Comparison of ENCODE assay signal across 15 cellular contexts in the genomic region with DNA sequence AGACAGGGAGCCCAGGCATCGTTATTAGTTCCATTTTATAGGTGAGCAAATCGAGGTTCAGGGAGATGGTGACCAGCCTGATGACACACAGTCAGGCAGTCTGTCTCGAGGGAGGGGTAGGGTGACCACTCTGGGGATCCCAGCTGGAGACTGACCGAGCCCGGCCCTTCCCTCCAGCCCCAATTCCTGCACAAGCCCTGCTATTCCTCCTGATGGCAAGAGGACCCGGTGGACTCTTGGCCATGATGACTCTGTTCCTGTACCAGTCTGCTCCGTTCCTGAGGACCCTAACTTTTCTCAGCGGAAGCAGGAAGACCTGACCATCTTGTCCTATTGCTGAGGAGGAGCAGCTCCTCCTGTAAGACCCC. TPM values are rescaled to one million over a fixed set of nuclear protein-coding genes. Genes with fewer than 3 reads are reported as not detected.
DNase-seq lines count a peak whose midpoint lies in the region; TF ChIP-seq lines count a peak whose summit lies in the region.
"Had no signal": no experiment of that assay in that cellular context is flagged by ENCODE, and none has a peak within 500 bp of the region (broad histone marks: within the 10 kb centered on the region; RNA-seq: fewer than 3 reads in every experiment).

No MANE protein-coding gene starts in this region.

- H3K9me3 Mint-ChIP-seq in HFFc6 (no peaks in the 10 kb centered on the region), nephron progenitor cell (peaks cover 10% of the 10 kb centered on the region)

- H2AK5ac ChIP-seq in mesenchymal stem cell (ENCODE audit: low read length, severe bottlenecking), result no peak overlapping the region

- H3K4me2 ChIP-seq in mesenchymal stem cell (ENCODE audit: low read length, poor library complexity, severe bottlenecking), result no peak overlapping the region

- no peak overlapping the region for H4K8ac ChIP-seq in mesenchymal stem cell (ENCODE audit: low read length)

- no peak overlapping the region for H3K23ac ChIP-seq in mesenchymal stem cell (ENCODE audit: low read length in 2 of 2)

- WGBS in mesenchymal stem cell, result 82% methylated on average over 8 of the region's 8 CpGs

- H3K27ac ChIP-seq in coronary artery (peak overlapping the region; percentile 64 to 72), mesenchymal stem cell (ENCODE audit: low read length, poor library complexity, severe bottlenecking) (no peak overlapping the region), subcutaneous abdominal adipose tissue (ENCODE audit: low read depth, low read length) (no peak overlapping the region)

- H3K4me3 Mint-ChIP-seq in HFFc6, result 0 out of 2 replicates have a peak overlapping the region, but pooled peaks have one; percentile 13
- no peak overlapping the region for H3K4me3 Mint-ChIP-seq in nephron progenitor cell
- H3K4me3 Mint-ChIP-seq: activated naive CD8-positive, alpha-beta T cell treated with anti-CD3 and anti-CD28 coated beads, Interleukin-2, amount 50 U/mL, for 24 hours; memory B cell had no signal

- peaks cover 7 to 13% of the 10 kb centered on the region in 2 experiments for H3K27me3 ChIP-seq in mesenchymal stem cell (ENCODE audit: control insufficient read depth in 1 of 2, insufficient read depth in 1 of 2, low read length in 2 of 2)
- no peaks in the 10 kb centered on the region for H3K27me3 ChIP-seq in subcutaneous abdominal adipose tissue (ENCODE audit: control insufficient read depth in 5 of 5, insufficient read depth in 4 of 5, low read length in 5 of 5)
- H3K27me3 ChIP-seq: BE2C had no signal

- peak overlapping the region; percentile 46 for H3K9ac ChIP-seq in mesenchymal stem cell (ENCODE audit: low read length)
- no peak overlapping the region for H3K9ac ChIP-seq in subcutaneous abdominal adipose tissue (ENCODE audit: low read length in 5 of 5)

- no peaks in the 10 kb centered on the region for H3K79me1 ChIP-seq in mesenchymal stem cell (replicated peaks; ENCODE audit: low read length, poor library complexity, severe bottlenecking)

- peak overlapping the region in 1 of 2 experiments; percentile 13 for H3K4ac ChIP-seq in mesenchymal stem cell (ENCODE audit: low read depth in 1 of 2, low read length in 2 of 2)

- H4K91ac ChIP-seq in mesenchymal stem cell (ENCODE audit: low read length), result no peak overlapping the region

- H2AFZ ChIP-seq in mesenchymal stem cell (ENCODE audit: low read depth, low read length), result no peak overlapping the region

- H3K27me3 Mint-ChIP-seq in HFFc6 (ENCODE audit: insufficient read depth) (peaks cover 14% of the 10 kb centered on the region), nephron progenitor cell (ENCODE audit: low read depth, poor library complexity) (peaks cover 11% of the 10 kb centered on the region)

- peaks cover 14% of the 10 kb centered on the region for H3K4me1 Mint-ChIP-seq in HFFc6 (ENCODE audit: low read depth)
- H3K4me1 Mint-ChIP-seq in nephron progenitor cell, result peaks cover 30% of the 10 kb centered on the region
- H3K4me1 Mint-ChIP-seq: activated naive CD8-positive, alpha-beta T cell treated with anti-CD3 and anti-CD28 coated beads, Interleukin-2, amount 50 U/mL, for 24 hours; memory B cell had no signal

- H3K14ac ChIP-seq in mesenchymal stem cell (ENCODE audit: low read length in 2 of 2), result peak overlapping the region in 1 of 2 experiments; percentile 7

- DNase-seq in HFFc6 (no peak), coronary artery (ENCODE audit: low spot score) (no peak), mesenchymal stem cell (no peak), MV-4-11 (lab: John Stamatoyannopoulos, UW) (no peak), SW 1271 (lab: John Stamatoyannopoulos, UW) (no peak), COLO668 (lab: John Stamatoyannopoulos, UW; ENCODE audit: unreplicated experiment) (no peak), nephron progenitor cell (no peak)
- DNase-seq: activated naive CD8-positive, alpha-beta T cell treated with anti-CD3 and anti-CD28 coated beads, Interleukin-2, amount 50 U/mL, for 24 hours; BE2C; Karpas-422; NCI-H1417 treated with DMSO at 0.1 percent for 48 hours; SIG-M5; T-helper 9 cell had no signal

- H3K4me3 ChIP-seq in coronary artery (peak overlapping the region; percentile 63), mesenchymal stem cell (ENCODE audit: insufficient read depth in 1 of 2, low read depth in 1 of 2, low read length in 2 of 2) (peak overlapping the region in 1 of 2 experiments; percentile 62), subcutaneous abdominal adipose tissue (ENCODE audit: low read depth in 1 of 5, low read length in 5 of 5) (peak overlapping the region; percentile 13 to 51 (median 29))

- peak overlapping the region in 1 of 2 experiments; percentile 42 for H3K18ac ChIP-seq in mesenchymal stem cell (ENCODE audit: low read depth in 1 of 2, low read length in 2 of 2)

- H2BK120ac ChIP-seq in mesenchymal stem cell (ENCODE audit: low read depth, low read length), result no peak overlapping the region

- H2BK12ac ChIP-seq in mesenchymal stem cell (ENCODE audit: low read length in 2 of 2), result peak overlapping the region in 1 of 2 experiments; percentile 45

- H2BK5ac ChIP-seq in mesenchymal stem cell (ENCODE audit: low read depth, low read length, poor library complexity, severe bottlenecking), result no peak overlapping the region

- H3K36me3 Mint-ChIP-seq in HFFc6 (ENCODE audit: low read depth), result no peaks in the 10 kb centered on the region
- no peaks in the 10 kb centered on the region for H3K36me3 Mint-ChIP-seq in nephron progenitor cell (ENCODE audit: low read depth)

- no peak overlapping the region for H2BK15ac ChIP-seq in mesenchymal stem cell (ENCODE audit: low read depth, poor library complexity, severe bottlenecking)

- H3K36me3 ChIP-seq in mesenchymal stem cell (ENCODE audit: control insufficient read depth in 1 of 2, insufficient read depth in 2 of 2, low read depth in 1 of 2, low read length in 2 of 2) (no peaks in the 10 kb centered on the region), subcutaneous abdominal adipose tissue (ENCODE audit: control insufficient read depth in 5 of 5, insufficient read depth in 5 of 5, low read length in 5 of 5) (no peaks in the 10 kb centered on the region)
- H3K36me3 ChIP-seq: BE2C had no signal

- H3K27ac Mint-ChIP-seq in HFFc6 (no peak overlapping the region), nephron progenitor cell (no peak overlapping the region)
- H3K27ac Mint-ChIP-seq: activated naive CD8-positive, alpha-beta T cell treated with anti-CD3 and anti-CD28 coated beads, Interleukin-2, amount 50 U/mL, for 24 hours; memory B cell had no signal

- H3K4me1 ChIP-seq in mesenchymal stem cell (ENCODE audit: control insufficient read depth, insufficient read depth, low read depth, low read length), result peaks cover 11% of the 10 kb centered on the region
- peaks cover 2 to 26% (median 20%) of the 10 kb centered on the region in 5 donors for H3K4me1 ChIP-seq in subcutaneous abdominal adipose tissue (ENCODE audit: control insufficient read depth in 5 of 5, insufficient read depth in 5 of 5, low read length in 5 of 5)
- H3K4me1 ChIP-seq: BE2C had no signal

- no peaks in the 10 kb centered on the region for H3K9me3 ChIP-seq in mesenchymal stem cell (ENCODE audit: control insufficient read depth, low read length)
- H3K9me3 ChIP-seq in subcutaneous abdominal adipose tissue (ENCODE audit: control insufficient read depth in 5 of 5, low read length in 5 of 5), result no peaks in the 10 kb centered on the region

- TF ChIP-seq CTCF in HFFc6 (IDR thresholded peaks at IDR 0.05) (no peak), coronary artery (IDR thresholded peaks at IDR 0.05) (no peak), nephron progenitor cell (IDR thresholded peaks at IDR 0.05) (no peak)

RNA-seq across cellular contexts. Expression of a gene that starts 0.4 kb away (rescaled TPM):
- total RNA-seq in HFFc6 (2021; fragmentation: NEBNext Ultra II Directional; extraction: Animal tissue kit (Norgen Biotek cat#: 25700)), result under 1 TPM in 4 of 6 experiments, not detected in 2; 0.09 to 0.19 (median 0.13) TPM
- 30.4 TPM for polyA plus RNA-seq in mesenchymal stem cell (2013, experiment 1 of 2)
- polyA plus RNA-seq in mesenchymal stem cell (2013, experiment 2 of 2), result 30.9 TPM

RNA-seq across cellular contexts. Expression of a gene that starts 33.7 kb away (rescaled TPM):
- not detected for total RNA-seq in HFFc6 (2021; fragmentation: NEBNext Ultra II Directional; extraction: Animal tissue kit (Norgen Biotek cat#: 25700))
- polyA plus RNA-seq in mesenchymal stem cell (2013, experiment 1 of 2), result 0.21 TPM
- polyA plus RNA-seq in mesenchymal stem cell (2013, experiment 2 of 2), result 0.12 TPM

Comparison
In these comparisons a context has a peak if more than half of its experiments do, and no peak if none do; other contexts are left out.
1. H3K27ac ChIP-seq: peak in coronary artery (2 of 2); none in mesenchymal stem cell (single experiment) and subcutaneous abdominal adipose tissue (single experiment).